ENCODE assay signal across 11 cellular contexts in the genomic region with DNA sequence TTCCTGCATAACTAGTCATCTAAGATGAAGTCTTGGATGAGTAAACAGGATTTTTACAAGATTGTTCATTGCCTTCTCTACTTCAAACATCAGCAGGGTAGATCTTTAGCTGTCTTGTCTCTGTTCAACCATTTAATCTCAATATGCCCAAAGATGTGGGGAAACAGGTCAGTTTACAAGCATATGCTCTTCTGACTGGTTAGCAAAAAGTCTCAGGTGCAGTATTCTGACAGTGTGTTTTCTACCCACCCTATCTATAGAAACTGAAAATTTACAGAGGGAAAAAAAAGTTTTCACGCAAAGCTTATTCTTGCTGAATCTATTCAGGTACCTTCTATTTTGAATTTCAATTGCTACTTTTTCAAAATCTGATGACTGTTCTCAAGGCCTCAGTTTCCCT. TPM values are rescaled to one million over a fixed set of nuclear protein-coding genes. Genes with fewer than 3 reads are reported as not detected.
DNase-seq lines count a peak whose midpoint lies in the region; ATAC-seq and TF ChIP-seq lines count a peak whose summit lies in the region.
"Had no signal": no experiment of that assay in that cellular context is flagged by ENCODE, and none has a peak within 500 bp of the region (broad histone marks: within the 10 kb centered on the region; RNA-seq: fewer than 3 reads in every experiment).

No MANE protein-coding gene starts in this region.

- WGBS in spleen, 5 donors, result 54 to 84% (median 73%) methylated on average over 1 of the region's 1 CpG
- 100% methylated on average over 1 of the region's 1 CpG for WGBS in suprapubic skin

- ATAC-seq in activated T-cell treated with anti-CD3 and anti-CD28 coated beads, Interleukin-2, amount 50 U/mL, for 72 hours (replicated peaks in 1 of 2), result peak in 1 of 2 donors; percentile 12
- ATAC-seq in GM21576 (IDR thresholded peaks at IDR 0.05; ENCODE audit: unreplicated experiment) (peak; percentile 33), HG03460 (IDR thresholded peaks at IDR 0.05; ENCODE audit: unreplicated experiment) (peak; percentile 35)

- H3K4me3 Mint-ChIP-seq in activated T-cell treated with anti-CD3 and anti-CD28 coated beads, Interleukin-2, amount 50 U/mL, for 72 hours, result peak overlapping the region; percentile 22 to 92

- peak overlapping the region; percentile 61 to 91 (median 80) for H3K27ac ChIP-seq in spleen
- H3K27ac ChIP-seq in suprapubic skin, result no peak overlapping the region

- intact Hi-C loops in spleen (cut with DNase I; ENCODE audit: low total_unique reads), result no loop called here
- intact Hi-C loops in posterior cingulate gyrus (cut with DNase I), result no loop called here

- DNase-seq in activated T-cell treated with anti-CD3 and anti-CD28 coated beads, Interleukin-2, amount 50 U/mL, for 72 hours, result no peak
- DNase-seq in activated T-cell treated with anti-CD3 and anti-CD28 coated beads, Interleukin-2, amount 50 U/mL, for 1 hour, result no peak
- DNase-seq in spleen, result no peak
- DNase-seq in suprapubic skin (ENCODE audit: low spot score in 2 of 2), result no peak
- no peak for DNase-seq in glomerular visceral epithelial cell (ENCODE audit: extremely low spot score)
- DNase-seq in posterior cingulate gyrus, result no peak
- DNase-seq: left colon; NCI-H1694 treated with DMSO at 0.1 percent for 48 hours; stimulated activated CD4-positive, alpha-beta T cell treated with anti-CD3 and anti-CD28 coated beads, Interleukin-2, amount 100 ng/mL, for 48 hours had no signal

- H3K27me3 ChIP-seq in spleen (replicated peaks in 1 of 7) (no peaks in the 10 kb centered on the region), suprapubic skin (no peaks in the 10 kb centered on the region)

- no peaks in the 10 kb centered on the region for H3K9me3 Mint-ChIP-seq in activated T-cell treated with anti-CD3 and anti-CD28 coated beads, Interleukin-2, amount 50 U/mL, for 72 hours

- no peaks in the 10 kb centered on the region for H3K9me3 ChIP-seq in spleen
- H3K9me3 ChIP-seq in suprapubic skin, result no peaks in the 10 kb centered on the region

- TF ChIP-seq POLR2A in spleen (IDR thresholded peaks at IDR 0.05) (no peak), suprapubic skin (IDR thresholded peaks at IDR 0.05) (no peak)

- H3K4me3 ChIP-seq in spleen (no peak overlapping the region), suprapubic skin (no peak overlapping the region)

- peaks cover 0 to 3% of the 10 kb centered on the region in 2 donors for H3K36me3 Mint-ChIP-seq in activated T-cell treated with anti-CD3 and anti-CD28 coated beads, Interleukin-2, amount 50 U/mL, for 72 hours (ENCODE audit: insufficient read depth in 2 of 2)

- no peak for TF ChIP-seq EP300 in suprapubic skin (IDR thresholded peaks at IDR 0.05)

- no peaks in the 10 kb centered on the region for H3K27me3 Mint-ChIP-seq in activated T-cell treated with anti-CD3 and anti-CD28 coated beads, Interleukin-2, amount 50 U/mL, for 72 hours (ENCODE audit: low read depth)

- H3K4me1 ChIP-seq in spleen, result peaks cover 63 to 100% (median 83%) of the 10 kb centered on the region in 6 donors
- H3K4me1 ChIP-seq in suprapubic skin, result peaks cover 42% of the 10 kb centered on the region

- H3K4me1 Mint-ChIP-seq in activated T-cell treated with anti-CD3 and anti-CD28 coated beads, Interleukin-2, amount 50 U/mL, for 72 hours (ENCODE audit: low read depth), result peaks cover 63% of the 10 kb centered on the region

- no peak for TF ChIP-seq CTCF in spleen (IDR thresholded peaks at IDR 0.05 in 8 of 11, conservative IDR thresholded peaks at IDR 0.05 in 3 of 11)
- no peak for TF ChIP-seq CTCF in suprapubic skin (IDR thresholded peaks at IDR 0.05)

- H3K27ac Mint-ChIP-seq in activated T-cell treated with anti-CD3 and anti-CD28 coated beads, Interleukin-2, amount 50 U/mL, for 72 hours, result peak overlapping the region; percentile 82

- no peaks in the 10 kb centered on the region for H3K36me3 ChIP-seq in spleen
- no peaks in the 10 kb centered on the region for H3K36me3 ChIP-seq in suprapubic skin

RNA-seq across cellular contexts. Expression of a gene that starts 29.0 kb away (rescaled TPM):
- total RNA-seq in activated T-cell treated with anti-CD3 and anti-CD28 coated beads, Interleukin-2, amount 50 U/mL, for 72 hours, result 10 to 100 TPM; 12.8 to 18.5 TPM
- total RNA-seq in spleen, result 10 to 100 TPM; 28.8 to 55.0 (median 39.3) TPM
- polyA plus RNA-seq in spleen, result 1 to 10 TPM; 7.2 to 9.8 (median 8.4) TPM
- total RNA-seq in suprapubic skin, result 10 to 100 TPM; 19.4 to 36.1 (median 21.1) TPM

RNA-seq across cellular contexts. Expression of a gene that starts 59.1 kb away (rescaled TPM):
- total RNA-seq in activated T-cell treated with anti-CD3 and anti-CD28 coated beads, Interleukin-2, amount 50 U/mL, for 72 hours, result 1 to 10 TPM; 3.8 to 4.9 TPM
- total RNA-seq in spleen (1 to 10 TPM; 2.2 to 6.4 (median 5.6) TPM), suprapubic skin (10 to 100 TPM in 2 of 4 donors, 1 to 10 TPM in 2; 4.3 to 21.2 (median 12.4) TPM)
- 1 to 10 TPM; 2.8 to 4.5 (median 3.8) TPM for polyA plus RNA-seq in spleen
